Comparison of ENCODE assay signal across 8 cellular contexts in the genomic region with DNA sequence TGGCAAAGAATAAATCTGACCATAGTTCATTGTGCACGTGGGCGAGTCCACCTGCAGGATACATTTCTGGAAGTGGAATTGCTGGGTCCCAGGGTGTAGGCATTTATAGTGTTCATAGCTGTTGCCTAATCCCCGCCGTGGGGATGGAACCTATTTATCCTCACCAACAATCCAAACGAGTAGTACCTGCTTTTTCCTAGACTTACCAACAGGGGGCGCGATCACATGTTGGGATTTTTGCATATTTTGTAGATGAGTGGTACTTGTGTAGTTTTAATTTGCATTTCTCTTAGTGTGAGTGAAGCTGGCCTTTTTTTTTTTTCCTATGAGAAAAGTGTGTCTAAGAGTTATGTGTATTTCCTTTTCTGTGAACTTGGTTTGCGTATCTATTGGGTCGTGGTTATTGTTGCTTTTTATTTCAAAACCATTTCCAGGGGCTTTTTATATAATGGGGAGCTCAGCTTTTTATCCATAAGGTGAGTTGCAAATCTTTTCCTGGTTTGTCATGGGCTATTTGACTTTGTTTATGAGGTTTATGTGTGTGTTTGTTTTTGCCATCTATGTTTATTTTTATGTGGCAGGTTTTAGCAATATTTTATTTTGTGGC.
DNase-seq lines count a peak whose midpoint lies in the region; ATAC-seq and TF ChIP-seq lines count a peak whose summit lies in the region.

No MANE protein-coding gene starts in this region.

- no peak overlapping the region for H3K27ac Mint-ChIP-seq in activated naive CD4-positive, alpha-beta T cell treated with anti-CD3 and anti-CD28 coated beads, Interleukin-2, amount 10 ng/mL, durations not matched to agents 7 days and 5 days
- H3K27ac Mint-ChIP-seq in progenitor cell of endocrine pancreas = peak overlapping the region; percentile 1

- 12 to 20% methylated on average over 9 of the region's 9 CpGs for whole genome bisulfite sequencing in aorta, 2 donors

- H3K36me3 ChIP-seq in aorta (ENCODE audit: control insufficient read depth in 1 of 2, insufficient read depth in 2 of 2, low read length in 1 of 2) = no peaks in the 10 kb centered on the region

- H3K27me3 Mint-ChIP-seq in activated naive CD4-positive, alpha-beta T cell treated with anti-CD3 and anti-CD28 coated beads, Interleukin-2, amount 10 ng/mL, durations not matched to agents 7 days and 5 days = peaks cover 35% of the 10 kb centered on the region
- peaks cover 16% of the 10 kb centered on the region for H3K27me3 Mint-ChIP-seq in progenitor cell of endocrine pancreas

- ATAC-seq in aorta (ENCODE audit: low FRiP score) (peak; percentile 62), GM18907 (IDR thresholded peaks at IDR 0.05; ENCODE audit: unreplicated experiment) (no peak)

- peak; percentile 77 for TF ChIP-seq CTCF in progenitor cell of endocrine pancreas (IDR thresholded peaks at IDR 0.05; ENCODE audit: unreplicated experiment)

- H3K27me3 ChIP-seq in aorta (ENCODE audit: control insufficient read depth in 1 of 2, insufficient read depth in 2 of 2, low read length in 1 of 2) = no peaks in the 10 kb centered on the region

- no peaks in the 10 kb centered on the region for H3K9me3 ChIP-seq in aorta (ENCODE audit: control insufficient read depth, low read length)

- intact Hi-C loops in aorta (cut with DNase I) = loop anchor here (2.0 kb wide), 2 partner anchors 79 to 127 kb away; no protein-coding TSS in a partner anchor

- no peaks in the 10 kb centered on the region for H3K36me3 Mint-ChIP-seq in activated naive CD4-positive, alpha-beta T cell treated with anti-CD3 and anti-CD28 coated beads, Interleukin-2, amount 10 ng/mL, durations not matched to agents 7 days and 5 days
- H3K36me3 Mint-ChIP-seq in progenitor cell of endocrine pancreas (ENCODE audit: insufficient read depth) = no peaks in the 10 kb centered on the region

- H3K27ac ChIP-seq in aorta (ENCODE audit: low read depth in 1 of 2, low read length in 2 of 2) = no peak overlapping the region

- DNase-seq in DMS114 treated with DMSO at 0.1 percent for 48 hours (lab: John Stamatoyannopoulos, UW; ENCODE audit: unreplicated experiment) (peak; percentile 16), KG1 (lab: John Stamatoyannopoulos, UW) (peak; percentile 22), SKM-1 (lab: John Stamatoyannopoulos, UW; ENCODE audit: unreplicated experiment) (peak; percentile 4), glomerular endothelial cell (ENCODE audit: extremely low read depth, low read depth, low spot score) (peak; percentile 44), progenitor cell of endocrine pancreas (ENCODE audit: low spot score, unreplicated experiment) (no peak), aorta (peak; percentile 67 to 68)
- DNase-seq in activated naive CD4-positive, alpha-beta T cell treated with anti-CD3 and anti-CD28 coated beads, Interleukin-2, amount 10 ng/mL, durations not matched to agents 7 days and 5 days = peak; percentile 79

- H3K9me3 Mint-ChIP-seq in activated naive CD4-positive, alpha-beta T cell treated with anti-CD3 and anti-CD28 coated beads, Interleukin-2, amount 10 ng/mL, durations not matched to agents 7 days and 5 days = no peaks in the 10 kb centered on the region
- H3K9me3 Mint-ChIP-seq in progenitor cell of endocrine pancreas (ENCODE audit: low read depth) = no peaks in the 10 kb centered on the region

- no peaks in the 10 kb centered on the region for H3K4me1 ChIP-seq in aorta (ENCODE audit: control insufficient read depth in 1 of 2, insufficient read depth in 2 of 2, low read length in 2 of 2)

- H3K4me3 Mint-ChIP-seq in activated naive CD4-positive, alpha-beta T cell treated with anti-CD3 and anti-CD28 coated beads, Interleukin-2, amount 10 ng/mL, durations not matched to agents 7 days and 5 days = no peak overlapping the region
- H3K4me3 Mint-ChIP-seq in progenitor cell of endocrine pancreas (ENCODE audit: low read depth) = no peak overlapping the region

- H3K4me1 Mint-ChIP-seq in activated naive CD4-positive, alpha-beta T cell treated with anti-CD3 and anti-CD28 coated beads, Interleukin-2, amount 10 ng/mL, durations not matched to agents 7 days and 5 days = peaks cover 8% of the 10 kb centered on the region
- H3K4me1 Mint-ChIP-seq in progenitor cell of endocrine pancreas (ENCODE audit: low read depth) = peaks cover 4% of the 10 kb centered on the region

- no peak overlapping the region for H3K4me3 ChIP-seq in aorta (ENCODE audit: low read length in 2 of 2)

- CTCF ChIA-PET in activated naive CD4-positive, alpha-beta T cell treated with anti-CD3 and anti-CD28 coated beads, Interleukin-2, amount 10 ng/mL, durations not matched to agents 7 days and 5 days (lab: Charles Lee) = interaction anchor here (0.5 to 6.1 kb wide), 20 partner anchors 9 to 860 kb away, joined by 3 to 63 read pairs (median 4); no protein-coding TSS in a partner anchor
